17 cellular contexts compared by ENCODE assay signal in genomic region chr16:53541326-53541725, GRCh38.
"Had no signal": no experiment of that assay in that cellular context is flagged by ENCODE, and none has a peak within 500 bp of the region (broad histone marks: within the 10 kb centered on the region; RNA-seq: fewer than 3 reads in every experiment).

No MANE protein-coding gene starts in this region.

- DNase-seq: activated CD4-positive, CD25-positive, alpha-beta regulatory T cell treated with anti-CD3 and anti-CD28 coated beads, Interleukin-2, amount 50 U/mL, for 72 hours; activated naive CD4-positive, alpha-beta T cell treated with Interleukin-2 at 50 U/mL for 16 hours; activated T-cell treated with anti-CD3 and anti-CD28 coated beads for 4 hours; caudate nucleus; gastrocnemius medialis; heart right ventricle; left colon; lower lobe of right lung; occipital lobe; right cardiac atrium; spleen; stimulated activated CD4-positive, alpha-beta T cell treated with anti-CD3 and anti-CD28 coated beads, Interleukin-1b, Interleukin-23, amount 100 ng/mL, for 48 hours; stimulated activated naive CD8-positive, alpha-beta T cell treated with anti-CD3 and anti-CD28 coated beads, Interleukin-15, amount 100 ng/mL, for 72 hours; T-helper 1 cell; T1000 had no signal

- H3K4me1 ChIP-seq: gastrocnemius medialis, heart right ventricle, lower lobe of right lung had no signal

- H3K27ac ChIP-seq: coronary artery, gastrocnemius medialis, heart right ventricle, lower lobe of right lung, spleen, thoracic aorta had no signal

- ATAC-seq: gastrocnemius medialis; heart right ventricle; left colon; lower lobe of right lung; right cardiac atrium; stimulated activated naive CD8-positive, alpha-beta T cell treated with anti-CD3 and anti-CD28 coated beads, Interleukin-15, amount 100 ng/mL, for 72 hours had no signal

- H3K9me3 ChIP-seq: gastrocnemius medialis, heart right ventricle, lower lobe of right lung, spleen, thoracic aorta had no signal

- H3K36me3 ChIP-seq: gastrocnemius medialis, heart right ventricle, lower lobe of right lung, spleen, thoracic aorta had no signal

- H3K4me3 ChIP-seq: coronary artery, gastrocnemius medialis, heart right ventricle, lower lobe of right lung, spleen, thoracic aorta had no signal
